ENCODE assay signal across 22 cellular contexts in genomic region chr9:84481819-84482218, GRCh38.
DNase-seq lines count a peak whose midpoint lies in the region; FAIRE-seq and TF ChIP-seq lines count a peak whose summit lies in the region.
"Had no signal": no experiment of that assay in that cellular context is flagged by ENCODE, and none has a peak within 500 bp of the region (broad histone marks: within the 10 kb centered on the region; RNA-seq: fewer than 3 reads in every experiment).

No MANE protein-coding gene starts in this region.

- TF ChIP-seq CTCF in MCF 10A (IDR thresholded peaks at IDR 0.05; ENCODE audit: unreplicated experiment) (no peak), mammary epithelial cell (conservative IDR thresholded peaks at IDR 0.05 in 1 of 2, IDR thresholded peaks at IDR 0.05 in 1 of 2; ENCODE audit: extremely low read depth in 1 of 2, insufficient read depth in 1 of 2, low read depth in 1 of 2, low read length in 2 of 2) (no peak)

- WGBS in mammary epithelial cell (ENCODE audit: low coverage, missing lambda C conversion rate): 65% methylated on average over 4 of the region's 4 CpGs

- H3K36me3 ChIP-seq in mammary epithelial cell (ENCODE audit: insufficient read depth, low read length): no peaks in the 10 kb centered on the region
- H3K36me3 ChIP-seq: BE2C, Peyer's patch had no signal

- BruUV-seq in MCF 10A (replicated peaks; lab: Mats Ljungman, UMichigan) (no TSS peak), mammary epithelial cell (replicated peaks; lab: Mats Ljungman, UMichigan) (no TSS peak)

- no peak overlapping the region for H3K4me2 ChIP-seq in mammary epithelial cell (ENCODE audit: insufficient read depth, low read depth, low read length)

- intact Hi-C loops in MCF 10A (cut with micrococcal nuclease): no loop called here
- intact Hi-C loops in mammary epithelial cell (cut with micrococcal nuclease): no loop called here

- no peak overlapping the region for H3K9ac ChIP-seq in mammary epithelial cell (ENCODE audit: insufficient read depth, low read length)

- H3K27ac ChIP-seq in mammary epithelial cell (ENCODE audit: insufficient read depth, low read depth, low read length): no peak overlapping the region
- H3K27ac ChIP-seq: Peyer's patch had no signal

- H3K4me3 Mint-ChIP-seq in MCF 10A (ENCODE audit: unreplicated experiment): no peak overlapping the region
- H3K4me3 Mint-ChIP-seq: CD4-positive, CD25-positive, alpha-beta regulatory T cell had no signal

- peaks cover 5% of the 10 kb centered on the region for H3K36me3 Mint-ChIP-seq in MCF 10A (ENCODE audit: insufficient read depth, unreplicated experiment)
- H3K36me3 Mint-ChIP-seq: CD4-positive, CD25-positive, alpha-beta regulatory T cell had no signal

- no peak overlapping the region for H3K4me3 ChIP-seq in mammary epithelial cell (replicated peaks in 1 of 3; ENCODE audit: insufficient read depth in 1 of 3, low read depth in 2 of 3, low read length in 3 of 3)
- H3K4me3 ChIP-seq: Peyer's patch had no signal

- CTCF ChIA-PET in MCF 10A (lab: Yijun Ruan, JAX): no interaction called here
- CTCF ChIA-PET in mammary epithelial cell (lab: Charles Lee; ENCODE audit: low non-redundant PET): no interaction called here

- no peaks in the 10 kb centered on the region for H3K27me3 ChIP-seq in mammary epithelial cell (ENCODE audit: insufficient read depth, low read length)
- H3K27me3 ChIP-seq: BE2C, Peyer's patch had no signal

- dilution Hi-C loops in mammary epithelial cell (cut with HindIII; ENCODE audit: low sequenced_read_pairs): no loop called here

- H3K4me1 Mint-ChIP-seq in MCF 10A (ENCODE audit: insufficient read depth, unreplicated experiment): peaks cover 6% of the 10 kb centered on the region
- H3K4me1 Mint-ChIP-seq: CD4-positive, CD25-positive, alpha-beta regulatory T cell had no signal

- H3K79me2 ChIP-seq in mammary epithelial cell (ENCODE audit: insufficient read depth, low read length): no peaks in the 10 kb centered on the region

- DNase-seq in MCF 10A (ENCODE audit: unreplicated experiment) (peak; percentile 9), mammary epithelial cell (no peak), NCI-H526 (lab: John Stamatoyannopoulos, UW) (peak; percentile 50 to 65), fibroblast of gingiva (ENCODE audit: low read depth) (peak; percentile 40), retina (peak; percentile 62), frontal cortex (ENCODE audit: low spot score in 2 of 2) (no peak), NCI-H524 (lab: John Stamatoyannopoulos, UW) (no peak), GM12892 (ENCODE audit: insufficient read length) (no peak)
- DNase-seq: 8988T; BE2C; CD4-positive, CD25-positive, alpha-beta regulatory T cell; COR-L47; DMS 273 treated with DMSO at 0.1 percent for 48 hours; KBM-7; NCI-H1417 treated with DMSO at 0.1 percent for 48 hours; NCI-H187 treated with DMSO at 0.1 percent for 48 hours; NCI-H345; NCI-H69; NK-92 treated with Interleukin-12 subunit alpha and Interleukin-12 subunit beta, amount 100 ng/mL, for 24 hours; Peyer's patch had no signal

- H3K27ac Mint-ChIP-seq in MCF 10A (ENCODE audit: low read depth, unreplicated experiment): no peak overlapping the region
- H3K27ac Mint-ChIP-seq: CD4-positive, CD25-positive, alpha-beta regulatory T cell had no signal

- POLR2A ChIA-PET in MCF 10A (lab: Yijun Ruan, JAX): no interaction called here

- in situ Hi-C loops in mammary epithelial cell (cut with MboI; ENCODE audit: low sequenced_read_pairs in 2 of 2): no loop called here

- H3K27me3 Mint-ChIP-seq in MCF 10A (ENCODE audit: insufficient read depth, unreplicated experiment): no peaks in the 10 kb centered on the region

- no peak overlapping the region for H2AFZ ChIP-seq in mammary epithelial cell (ENCODE audit: low read depth, low read length)

- H4K20me1 ChIP-seq in mammary epithelial cell (ENCODE audit: insufficient read depth, low read length): no peaks in the 10 kb centered on the region

- H3K4me1 ChIP-seq in mammary epithelial cell (ENCODE audit: insufficient read depth, low read length): no peaks in the 10 kb centered on the region
- H3K4me1 ChIP-seq: BE2C, Peyer's patch had no signal

- H3K9me3 ChIP-seq in mammary epithelial cell (replicated peaks; ENCODE audit: insufficient read depth, low read length): no peaks in the 10 kb centered on the region
- H3K9me3 ChIP-seq: BE2C, Peyer's patch had no signal

- TF ChIP-seq POLR2A in GM12892 (IDR thresholded peaks at IDR 0.05; ENCODE audit: low read depth, low read length): no peak

- H3K9me3 Mint-ChIP-seq in MCF 10A (ENCODE audit: unreplicated experiment): peaks cover 14% of the 10 kb centered on the region

- FAIRE-seq in frontal cortex (lab: Jason Lieb, UNC): no peak
- FAIRE-seq in GM12892 (lab: Jason Lieb, UNC): no peak
- FAIRE-seq: G401.6, H54 had no signal

Comparison
In these comparisons a context has a peak if more than half of its experiments do, and no peak if none do; other contexts are left out.
1. DNase-seq: peak in MCF 10A (single experiment), NCI-H526 (2 of 2), fibroblast of gingiva (single experiment) and retina (single experiment); none in mammary epithelial cell (single experiment), frontal cortex (0 of 2), NCI-H524 (0 of 2) and GM12892 (single experiment).